Comparison of ENCODE assay signal across 19 cellular contexts in genomic region chr3:169478566-169479313, GRCh38.
A peak's percentile ranks its signal among the peaks of the same experiment; 100 is the strongest.
DNase-seq lines count a peak whose midpoint lies in the region; ATAC-seq and TF ChIP-seq lines count a peak whose summit lies in the region.
"Had no signal": no experiment of that assay in that cellular context is flagged by ENCODE, and none has a peak within 500 bp of the region (broad histone marks: within the 10 kb centered on the region; RNA-seq: fewer than 3 reads in every experiment).

No MANE protein-coding gene starts in this region.

- TF ChIP-seq CTCF in RWPE2 (IDR thresholded peaks at IDR 0.05; ENCODE audit: poor library complexity, severe bottlenecking) (no peak), fibroblast of pulmonary artery (IDR thresholded peaks at IDR 0.05; ENCODE audit: low read length, missing control alignments) (no peak), natural killer cell (IDR thresholded peaks at IDR 0.05) (no peak), dorsolateral prefrontal cortex (IDR thresholded peaks at IDR 0.05 in 54 of 56, conservative IDR thresholded peaks at IDR 0.05 in 2 of 56; ENCODE audit: low read depth in 1 of 56, partially characterized antibody in 56 of 56) (no peak)

- H3K9me3 Mint-ChIP-seq in natural killer cell, result peaks cover 0 to 5% of the 10 kb centered on the region in 2 donors
- H3K9me3 Mint-ChIP-seq: CD8-positive, alpha-beta T cell; GM23338; T-helper 1 cell treated with Interleukin-12 subunit alpha and Interleukin-12 subunit beta and Interleukin-4 antibody, amounts not matched to agents 30 μg/mL and 1 μg/mL, for 36 hours had no signal

- no peak overlapping the region for H3K27ac Mint-ChIP-seq in natural killer cell
- H3K27ac Mint-ChIP-seq: CD8-positive, alpha-beta T cell; GM23338; T-helper 1 cell treated with Interleukin-12 subunit alpha and Interleukin-12 subunit beta and Interleukin-4 antibody, amounts not matched to agents 30 μg/mL and 1 μg/mL, for 36 hours had no signal

- intact Hi-C loops in natural killer cell (cut with micrococcal nuclease) (no loop called here), dorsolateral prefrontal cortex (cut with DNase I) (no loop called here)

- no peaks in the 10 kb centered on the region for H3K9me3 ChIP-seq in GM23248 (ENCODE audit: low read depth)
- no peaks in the 10 kb centered on the region for H3K9me3 ChIP-seq in RWPE2 (ENCODE audit: severe bottlenecking)
- H3K9me3 ChIP-seq: gastrocnemius medialis, vagina had no signal

- no peaks in the 10 kb centered on the region for H3K4me1 Mint-ChIP-seq in natural killer cell
- H3K4me1 Mint-ChIP-seq: GM23338 had no signal

- WGBS in GM23248 (ENCODE audit: low coverage in 1 of 2, low lambda C conversion rate in 2 of 2, missing lambda C conversion rate in 2 of 2), 2 experiments, result 53 to 58% methylated on average over 4 of the region's 4 CpGs

- H3K79me2 ChIP-seq in GM23248 (ENCODE audit: insufficient read depth), result no peaks in the 10 kb centered on the region

- no peaks in the 10 kb centered on the region for H3K36me3 Mint-ChIP-seq in natural killer cell
- H3K36me3 Mint-ChIP-seq: CD8-positive, alpha-beta T cell had no signal

- DNase-seq in GM23248 (peak; percentile 24), RWPE2 (ENCODE audit: low spot score) (no peak), fibroblast of pulmonary artery (ENCODE audit: low read depth) (peak; percentile 80), renal cortical epithelial cell (ENCODE audit: low read depth) (peak; percentile 16), natural killer cell (no peak), dorsolateral prefrontal cortex (no peak)
- no peak for DNase-seq in activated CD8-positive, alpha-beta memory T cell treated with anti-CD3 and anti-CD28 coated beads, Interleukin-2, amount 50 U/mL, for 48 hours
- DNase-seq: amygdala; CD8-positive, alpha-beta T cell; gastrocnemius medialis; midbrain; NCI-H1436 treated with DMSO at 0.1 percent for 48 hours; NCI-H2171 treated with DMSO at 0.1 percent for 48 hours; stimulated activated CD4-positive, alpha-beta T cell treated with anti-CD3 and anti-CD28 coated beads, Interleukin-12 subunit alpha, Interleukin-12 subunit beta, amount 100 ng/mL, for 4 hours; substantia nigra had no signal

- no peak overlapping the region for H3K9ac ChIP-seq in GM23248

- H4K20me1 ChIP-seq in GM23248 (ENCODE audit: insufficient read depth), result no peaks in the 10 kb centered on the region

- H3K4me2 ChIP-seq in GM23248 (ENCODE audit: unreplicated experiment), result no peak overlapping the region
- H3K4me2 ChIP-seq: GM23338 had no signal

- no peak overlapping the region for H2AFZ ChIP-seq in GM23248
- H2AFZ ChIP-seq: GM23338 had no signal

- H3K4me3 ChIP-seq in GM23248 (no peak overlapping the region), RWPE2 (ENCODE audit: severe bottlenecking) (no peak overlapping the region), fibroblast of pulmonary artery (replicated peaks; ENCODE audit: low read depth, low read length) (no peak overlapping the region), dorsolateral prefrontal cortex (no peak overlapping the region)
- H3K4me3 ChIP-seq: gastrocnemius medialis, GM23338, vagina had no signal

- no peaks in the 10 kb centered on the region for H3K36me3 ChIP-seq in GM23248 (ENCODE audit: low read depth)
- H3K36me3 ChIP-seq in RWPE2 (ENCODE audit: low read depth), result no peaks in the 10 kb centered on the region
- H3K36me3 ChIP-seq: gastrocnemius medialis, vagina had no signal

- no peaks in the 10 kb centered on the region for H3K9me2 ChIP-seq in GM23248 (ENCODE audit: insufficient read depth)

- no peak overlapping the region for H3K27ac ChIP-seq in GM23248
- H3K27ac ChIP-seq in RWPE2 (ENCODE audit: poor library complexity, severe bottlenecking), result peak overlapping the region; percentile 52
- no peak overlapping the region for H3K27ac ChIP-seq in dorsolateral prefrontal cortex
- H3K27ac ChIP-seq: gastrocnemius medialis, vagina had no signal

- H3K27me3 ChIP-seq in GM23248 (replicated peaks; ENCODE audit: insufficient read depth), result 0 out of 2 replicates have a peak, but pooled peaks cover 6% of the 10 kb centered on the region
- no peaks in the 10 kb centered on the region for H3K27me3 ChIP-seq in RWPE2 (ENCODE audit: insufficient read depth, poor library complexity, severe bottlenecking)
- H3K27me3 ChIP-seq in dorsolateral prefrontal cortex, result peaks cover 0 to 9% (median 0%) of the 10 kb centered on the region in 45 donors
- H3K27me3 ChIP-seq: gastrocnemius medialis, vagina had no signal

- no peaks in the 10 kb centered on the region for H3F3A ChIP-seq in GM23248 (ENCODE audit: insufficient read depth)

- in situ Hi-C loops in GM23248 (cut with MboI), result no loop called here

- peak; percentile 96 for ATAC-seq in RWPE2 (ENCODE audit: low read depth)
- no peak for ATAC-seq in GM21390 (IDR thresholded peaks at IDR 0.05; ENCODE audit: unreplicated experiment)
- no peak for ATAC-seq in natural killer cell
- ATAC-seq: CD8-positive, alpha-beta T cell; gastrocnemius medialis; GM23338 had no signal

- H3K4me1 ChIP-seq in GM23248 (ENCODE audit: insufficient read depth) (no peaks in the 10 kb centered on the region), RWPE2 (ENCODE audit: insufficient read depth, poor library complexity, severe bottlenecking) (no peaks in the 10 kb centered on the region)
- H3K4me1 ChIP-seq: gastrocnemius medialis, vagina had no signal

- H3K27me3 Mint-ChIP-seq in natural killer cell (ENCODE audit: low read depth in 2 of 2), result no peaks in the 10 kb centered on the region

- H3K4me3 Mint-ChIP-seq in natural killer cell, result no peak overlapping the region
- H3K4me3 Mint-ChIP-seq: CD8-positive, alpha-beta T cell; GM23338; T-helper 1 cell treated with Interleukin-12 subunit alpha and Interleukin-12 subunit beta and Interleukin-4 antibody, amounts not matched to agents 30 μg/mL and 1 μg/mL, for 36 hours had no signal

Comparison
In these comparisons a context has a peak if more than half of its experiments do, and no peak if none do; other contexts are left out.
1. DNase-seq: peak in GM23248 (single experiment), fibroblast of pulmonary artery (single experiment) and renal cortical epithelial cell (single experiment); none in RWPE2 (single experiment), activated CD8-positive, alpha-beta memory T cell treated with anti-CD3 and anti-CD28 coated beads, Interleukin-2, amount 50 U/mL, for 48 hours (single experiment), natural killer cell (single experiment) and dorsolateral prefrontal cortex (0 of 10).